Comparison of ENCODE assay signal across 19 cellular contexts in genomic region chr11:31957674-31958073, GRCh38.
A peak's percentile ranks its signal among the peaks of the same experiment; 100 is the strongest.
DNase-seq lines count a peak whose midpoint lies in the region; ATAC-seq, FAIRE-seq and TF ChIP-seq lines count a peak whose summit lies in the region.
"Had no signal": no experiment of that assay in that cellular context is flagged by ENCODE, and none has a peak within 500 bp of the region (broad histone marks: within the 10 kb centered on the region; RNA-seq: fewer than 3 reads in every experiment).

No MANE protein-coding gene starts in this region.

- peak overlapping the region; percentile 43 for H2AFZ ChIP-seq in astrocyte (ENCODE audit: low read depth, low read length)
- H2AFZ ChIP-seq in neuron (ENCODE audit: low read depth, low read length) = peak overlapping the region; percentile 8

- intact Hi-C loops in transverse colon (cut with DNase I; ENCODE audit: low total_unique reads) = no loop called here

- WGBS in transverse colon (ENCODE audit: low coverage in 1 of 2), 2 donors = 78 to 83% methylated on average over 5 to 7 of the region's 7 CpGs

- H4K20me1 ChIP-seq in astrocyte (ENCODE audit: insufficient read depth, low read length) = no peaks in the 10 kb centered on the region

- H3K27ac ChIP-seq in astrocyte (ENCODE audit: low read depth, low read length) (no peak overlapping the region), transverse colon (no peak overlapping the region)
- H3K27ac ChIP-seq: brain microvascular endothelial cell, coronary artery, sigmoid colon, VCaP had no signal

- H3K9me3 Mint-ChIP-seq in astrocyte (ENCODE audit: unreplicated experiment) = no peaks in the 10 kb centered on the region
- H3K9me3 Mint-ChIP-seq: activated naive CD8-positive, alpha-beta T cell treated with anti-CD3 and anti-CD28 coated beads, Interleukin-2, amount 50 U/mL, for 24 hours; CD8-positive, alpha-beta T cell; memory B cell; naive thymus-derived CD8-positive, alpha-beta T cell; stimulated activated memory B cell treated with anti-CD40 and anti-IgM and Interleukin-4, amounts not matched to agents 10 μg/mL and 1 μg/mL and 100 μg/mL, for 72 hours had no signal

- TF ChIP-seq CTCF in astrocyte (IDR thresholded peaks at IDR 0.05; ENCODE audit: insufficient read depth, low read depth, low read length) (no peak), transverse colon (IDR thresholded peaks at IDR 0.05) (no peak)

- peaks cover 5% of the 10 kb centered on the region for H3K4me1 Mint-ChIP-seq in astrocyte (ENCODE audit: low read depth, unreplicated experiment)
- H3K4me1 Mint-ChIP-seq: activated naive CD8-positive, alpha-beta T cell treated with anti-CD3 and anti-CD28 coated beads, Interleukin-2, amount 50 U/mL, for 24 hours; stimulated activated memory B cell treated with anti-CD40 and anti-IgM and Interleukin-4, amounts not matched to agents 10 μg/mL and 1 μg/mL and 100 μg/mL, for 72 hours had no signal

- no peak for FAIRE-seq in astrocyte (lab: Jason Lieb, UNC)
- FAIRE-seq: RCC 7860 had no signal

- H3K27ac Mint-ChIP-seq in astrocyte (ENCODE audit: unreplicated experiment) = no peak overlapping the region
- H3K27ac Mint-ChIP-seq: activated naive CD8-positive, alpha-beta T cell treated with anti-CD3 and anti-CD28 coated beads, Interleukin-2, amount 50 U/mL, for 24 hours; CD8-positive, alpha-beta T cell; memory B cell; naive thymus-derived CD8-positive, alpha-beta T cell; stimulated activated memory B cell treated with anti-CD40 and anti-IgM and Interleukin-4, amounts not matched to agents 10 μg/mL and 1 μg/mL and 100 μg/mL, for 72 hours had no signal

- peak overlapping the region; percentile 35 for H3K4me2 ChIP-seq in astrocyte (ENCODE audit: low read length)

- TF ChIP-seq EP300 in transverse colon (IDR thresholded peaks at IDR 0.05; ENCODE audit: low read depth) = no peak

- H3K36me3 ChIP-seq in astrocyte (ENCODE audit: insufficient read depth, low read length) (no peaks in the 10 kb centered on the region), neuron (ENCODE audit: insufficient read depth, low read length) (no peaks in the 10 kb centered on the region), transverse colon (no peaks in the 10 kb centered on the region)
- H3K36me3 ChIP-seq: brain microvascular endothelial cell, sigmoid colon had no signal

- no peak overlapping the region for H3K9ac ChIP-seq in astrocyte (ENCODE audit: low read length)

- peaks cover 12% of the 10 kb centered on the region for H3K27me3 Mint-ChIP-seq in astrocyte (ENCODE audit: low read depth, unreplicated experiment)
- H3K27me3 Mint-ChIP-seq: stimulated activated memory B cell treated with anti-CD40 and anti-IgM and Interleukin-4, amounts not matched to agents 10 μg/mL and 1 μg/mL and 100 μg/mL, for 72 hours had no signal

- H3K36me3 Mint-ChIP-seq in astrocyte (ENCODE audit: low read depth, unreplicated experiment) = peaks cover 2% of the 10 kb centered on the region
- H3K36me3 Mint-ChIP-seq: CD8-positive, alpha-beta T cell; memory B cell; naive thymus-derived CD8-positive, alpha-beta T cell; stimulated activated memory B cell treated with anti-CD40 and anti-IgM and Interleukin-4, amounts not matched to agents 10 μg/mL and 1 μg/mL and 100 μg/mL, for 72 hours had no signal

- no peaks in the 10 kb centered on the region for H3K79me2 ChIP-seq in astrocyte (ENCODE audit: insufficient read depth, low read length)

- no peaks in the 10 kb centered on the region for H3K4me1 ChIP-seq in astrocyte (ENCODE audit: insufficient read depth, low read length)
- peaks cover 4% of the 10 kb centered on the region for H3K4me1 ChIP-seq in neuron (ENCODE audit: insufficient read depth, low read length)
- no peaks in the 10 kb centered on the region for H3K4me1 ChIP-seq in transverse colon
- H3K4me1 ChIP-seq: sigmoid colon had no signal

- H3K4me3 Mint-ChIP-seq in astrocyte (ENCODE audit: unreplicated experiment) = no peak overlapping the region
- H3K4me3 Mint-ChIP-seq: activated naive CD8-positive, alpha-beta T cell treated with anti-CD3 and anti-CD28 coated beads, Interleukin-2, amount 50 U/mL, for 24 hours; CD8-positive, alpha-beta T cell; memory B cell; naive thymus-derived CD8-positive, alpha-beta T cell; stimulated activated memory B cell treated with anti-CD40 and anti-IgM and Interleukin-4, amounts not matched to agents 10 μg/mL and 1 μg/mL and 100 μg/mL, for 72 hours had no signal

- no peak for TF ChIP-seq POLR2A in transverse colon (IDR thresholded peaks at IDR 0.05)

- H3K4me3 ChIP-seq in astrocyte (ENCODE audit: insufficient read depth, low read depth, low read length) (no peak overlapping the region), neuron (ENCODE audit: low read length) (no peak overlapping the region), transverse colon (no peak overlapping the region)
- H3K4me3 ChIP-seq: coronary artery, sigmoid colon had no signal

- in situ Hi-C loops in transverse colon (cut with MboI; ENCODE audit: low pct_ligation_motif_present in 1 of 4, low pct_unique_long_range_greater_than_20kb in 1 of 4, low sequenced_read_pairs in 3 of 4) = no loop called here

- H3K9me3 ChIP-seq in astrocyte (ENCODE audit: insufficient read depth, low read depth, low read length) (no peaks in the 10 kb centered on the region), neuron (ENCODE audit: low read length) (peaks cover 3% of the 10 kb centered on the region), transverse colon (no peaks in the 10 kb centered on the region)
- H3K9me3 ChIP-seq: sigmoid colon had no signal

- no peaks in the 10 kb centered on the region for H3K27me3 ChIP-seq in astrocyte (ENCODE audit: insufficient read depth, low read length)
- no peaks in the 10 kb centered on the region for H3K27me3 ChIP-seq in neuron (ENCODE audit: insufficient read depth, low read length)
- no peaks in the 10 kb centered on the region for H3K27me3 ChIP-seq in transverse colon
- H3K27me3 ChIP-seq: brain microvascular endothelial cell, sigmoid colon had no signal

- ATAC-seq in GM19043 (IDR thresholded peaks at IDR 0.05; ENCODE audit: low read depth, unreplicated experiment) = peak; percentile 11
- peak; percentile 11 for ATAC-seq in HG02938 (IDR thresholded peaks at IDR 0.05; ENCODE audit: unreplicated experiment)
- ATAC-seq: CD8-positive, alpha-beta T cell had no signal

- no peak for DNase-seq in astrocyte (ENCODE audit: low read depth)
- no peak for DNase-seq in activated gamma-delta T cell treated with Interleukin-2 at 50 U/mL for 16 hours
- DNase-seq in NOMO-1 (lab: John Stamatoyannopoulos, UW; ENCODE audit: unreplicated experiment in 2 of 2) = no peak
- DNase-seq in transverse colon = no peak
- DNase-seq: DND-41, NCI-H226, sigmoid colon had no signal
